In the genomic region with DNA sequence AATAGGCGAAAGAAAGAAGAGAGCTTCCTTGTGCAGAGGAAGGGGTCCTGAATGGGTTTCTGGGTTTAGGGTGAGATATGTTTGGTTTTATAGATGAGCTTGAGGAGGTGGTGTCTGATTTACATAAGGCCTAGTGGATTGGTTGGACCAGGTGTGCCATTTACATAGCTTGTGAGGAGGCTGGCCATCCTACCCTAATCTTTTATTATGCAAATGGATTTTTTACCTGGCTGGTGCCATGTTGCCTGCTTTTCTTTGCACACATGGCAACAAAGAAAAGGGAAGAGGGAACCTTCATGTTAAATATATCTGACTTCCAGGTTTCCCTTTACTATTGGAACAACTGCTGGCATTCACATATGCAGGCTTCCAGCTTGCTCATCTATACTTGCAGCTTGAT, we compare ENCODE assay signal across 25 cellular contexts.
DNase-seq lines count a peak whose midpoint lies in the region; FAIRE-seq and TF ChIP-seq lines count a peak whose summit lies in the region.
"Had no signal": no experiment of that assay in that cellular context is flagged by ENCODE, and none has a peak within 500 bp of the region (broad histone marks: within the 10 kb centered on the region; RNA-seq: fewer than 3 reads in every experiment).

No MANE protein-coding gene starts in this region.

- H3K79me2 ChIP-seq in H1 (ENCODE audit: control insufficient read depth in 1 of 2, insufficient read depth in 2 of 2, low read length in 2 of 2): no peaks in the 10 kb centered on the region

- H3K27ac ChIP-seq in H1 (ENCODE audit: low read depth, low read length): no peak overlapping the region
- H3K27ac ChIP-seq: 22Rv1, BLaER1, HL-60, Peyer's patch had no signal

- H4K8ac ChIP-seq in H1 (ENCODE audit: extremely low read depth, insufficient read depth, low read length): no peak overlapping the region

- no peak overlapping the region for H2BK20ac ChIP-seq in H1 (ENCODE audit: low read length)

- no peak overlapping the region for H3K4ac ChIP-seq in H1 (replicated peaks; ENCODE audit: insufficient read length, low read depth, low read length)

- H3K4me2 ChIP-seq in H1 (ENCODE audit: insufficient read depth in 1 of 2, low read depth in 2 of 2, low read length in 2 of 2): no peak overlapping the region
- H3K4me2 ChIP-seq: BLaER1 had no signal

- CTCF ChIA-PET in H1 (lab: Charles Lee; ENCODE audit: partially characterized antibody): interaction anchor here (0.6 to 1.9 kb wide), 4 partner anchors 18 to 294 kb away, joined by 3 to 7 read pairs (median 5); no protein-coding TSS in a partner anchor

- POLR2A ChIA-PET in H1 (lab: Charles Lee; ENCODE audit: partially characterized antibody): no interaction called here

- no peak overlapping the region for H4K91ac ChIP-seq in H1 (replicated peaks; ENCODE audit: insufficient read length, low read length)

- no peak overlapping the region for H3K4me3 ChIP-seq in H1 (ENCODE audit: extremely low read depth in 1 of 4, insufficient read depth in 2 of 4, low read depth in 3 of 4, low read length in 4 of 4)
- H3K4me3 ChIP-seq: BLaER1, GM12878, K562, MG63, Peyer's patch had no signal

- no peak overlapping the region for H2BK12ac ChIP-seq in H1 (ENCODE audit: low read depth, low read length)

- H2BK15ac ChIP-seq in H1 (ENCODE audit: low read length): no peak overlapping the region

- H2AK5ac ChIP-seq in H1 (ENCODE audit: low read depth, low read length): no peak overlapping the region

- no peak overlapping the region for H3K14ac ChIP-seq in H1 (ENCODE audit: insufficient read length)

- TF ChIP-seq CTCF in H1 (IDR thresholded peaks at IDR 0.05; ENCODE audit: control extremely low read depth in 1 of 3, insufficient read depth in 1 of 3, low read depth in 1 of 3, low read length in 3 of 3): no peak

- H3K36me3 ChIP-seq in H1 (ENCODE audit: control insufficient read depth in 2 of 4, insufficient read depth in 4 of 4, low read length in 3 of 4): no peaks in the 10 kb centered on the region
- H3K36me3 ChIP-seq: BLaER1, MG63, Peyer's patch had no signal

- TF ChIP-seq RAD21 in H1 (IDR thresholded peaks at IDR 0.05 in 1 of 2, conservative IDR thresholded peaks at IDR 0.05 in 1 of 2; ENCODE audit: low read depth in 2 of 2, low read length in 2 of 2): no peak

- peaks cover 0 to 4% (median 1%) of the 10 kb centered on the region in 4 experiments; a peak in 2 of 7 replicates for H3K4me1 ChIP-seq in H1 (replicated peaks in 1 of 4; ENCODE audit: control insufficient read depth in 3 of 4, insufficient read depth in 4 of 4, low read length in 3 of 4)
- H3K4me1 ChIP-seq: Peyer's patch had no signal

- no peak for TF ChIP-seq EP300 in H1 (IDR thresholded peaks at IDR 0.05; ENCODE audit: borderline replicate concordance in 1 of 2, low read depth in 2 of 2, low read length in 2 of 2)

- peaks cover 9% of the 10 kb centered on the region; the same call in 1 of the 2 replicates for H3K23me2 ChIP-seq in H1 (ENCODE audit: low read depth, low read length)

- no peak overlapping the region for H3K23ac ChIP-seq in H1 (ENCODE audit: insufficient read length)

- H3K18ac ChIP-seq in H1 (ENCODE audit: extremely low read depth, low read length): no peak overlapping the region

- H3K56ac ChIP-seq in H1 (replicated peaks; ENCODE audit: insufficient read length, low read depth, low read length): no peak overlapping the region

- no peaks in the 10 kb centered on the region for H3K27me3 ChIP-seq in H1 (replicated peaks in 1 of 4; ENCODE audit: control insufficient read depth in 3 of 4, extremely low read depth in 1 of 4, insufficient read depth in 3 of 4, low read length in 3 of 4)
- H3K27me3 ChIP-seq: BLaER1, MG63, Peyer's patch had no signal

- WGBS in H1 (ENCODE audit: extremely low coverage in 1 of 2, insufficient coverage in 1 of 2, insufficient read length in 1 of 2, insufficient replicate concordance in 2 of 2, low coverage in 1 of 2, low lambda C conversion rate in 2 of 2, missing lambda C conversion rate in 1 of 2), 2 experiments: 87% methylated on average over 1 of the region's 1 CpG; no CpG with 5 or more reads in 1 of the 2 experiments

- FAIRE-seq in H1 (lab: Jason Lieb, UNC): peak; percentile 60
- FAIRE-seq: GM12878, HepG2, K562 had no signal

- DNase-seq in DMS153 (lab: John Stamatoyannopoulos, UW) (peak; percentile 44), DMS153 treated with DMSO at 0.1 percent for 48 hours (lab: John Stamatoyannopoulos, UW; ENCODE audit: unreplicated experiment) (no peak), NCI-H1105 (lab: John Stamatoyannopoulos, UW) (peak; percentile 35), H1 (ENCODE audit: low read depth in 1 of 2, low spot score in 2 of 2) (peak in 1 of 2 experiments; percentile 37), islet precursor cell (peak; percentile 7), hypothalamus (lab: John Stamatoyannopoulos, UW) (no peak)
- no peak for DNase-seq in stimulated activated CD4-positive, alpha-beta T cell treated with anti-CD3 and anti-CD28 coated beads, Interleukin-2, amount 100 ng/mL, for 48 hours
- no peak for DNase-seq in activated CD4-positive, alpha-beta T cell treated with anti-CD3 and anti-CD28 coated beads for 4 hours
- DNase-seq: ACHN; CD4-positive, alpha-beta T cell; DND-41; MG63; NCI-H1436; NCI-H187 treated with DMSO at 0.1 percent for 48 hours; NCI-H2171 treated with DMSO at 0.1 percent for 48 hours; NCI-H446 treated with DMSO at 0.1 percent for 48 hours; NK-92 treated with Interleukin-12 subunit alpha and Interleukin-12 subunit beta, amount 100 ng/mL, for 24 hours; Peyer's patch; T-cell had no signal

- H3K9me3 ChIP-seq in H1 (ENCODE audit: insufficient read depth in 2 of 2, low read depth in 1 of 2, low read length in 1 of 2): no peaks in the 10 kb centered on the region
- H3K9me3 ChIP-seq: MG63, Peyer's patch had no signal

- H2BK120ac ChIP-seq in H1 (replicated peaks; ENCODE audit: low read depth, low read length): no peak overlapping the region

- peaks cover 0 to 10% of the 10 kb centered on the region in 2 experiments for H4K20me1 ChIP-seq in H1 (replicated peaks in 1 of 2; ENCODE audit: control insufficient read depth in 1 of 2, insufficient read depth in 2 of 2, low read length in 2 of 2)
- H4K20me1 ChIP-seq: BLaER1 had no signal

- peak overlapping the region; percentile 8; the same call in 1 of the 2 replicates for H2AFZ ChIP-seq in H1 (ENCODE audit: low read length)

- no peaks in the 10 kb centered on the region for H3K79me1 ChIP-seq in H1 (ENCODE audit: low read depth, low read length)

- no peak overlapping the region for H3K9ac ChIP-seq in H1 (replicated peaks in 1 of 4; ENCODE audit: extremely low read depth in 1 of 4, low read depth in 3 of 4, low read length in 3 of 4)
- H3K9ac ChIP-seq: BLaER1 had no signal

- no peak overlapping the region for H2BK5ac ChIP-seq in H1 (ENCODE audit: low read depth, low read length)

- H4K5ac ChIP-seq in H1 (ENCODE audit: insufficient read length, low read depth, low read length): no peak overlapping the region

- TF ChIP-seq POLR2A in H1 (IDR thresholded peaks at IDR 0.05; ENCODE audit: control extremely low read depth in 1 of 2, low read depth in 2 of 2, low read length in 2 of 2): no peak

TF ChIP-seq in H1, 55 proteins besides CTCF, POLR2A, EP300 and RAD21:
- no peak for TF ChIP-seq TCF12 (IDR thresholded peaks at IDR 0.05; ENCODE audit: low read depth, low read length)
- TF ChIP-seq CBX5 (IDR thresholded peaks at IDR 0.05; ENCODE audit: low read depth, low read length): no peak
- TF ChIP-seq ASH2L (IDR thresholded peaks at IDR 0.05; ENCODE audit: low read length): no peak
- TF ChIP-seq, protein P1, sequence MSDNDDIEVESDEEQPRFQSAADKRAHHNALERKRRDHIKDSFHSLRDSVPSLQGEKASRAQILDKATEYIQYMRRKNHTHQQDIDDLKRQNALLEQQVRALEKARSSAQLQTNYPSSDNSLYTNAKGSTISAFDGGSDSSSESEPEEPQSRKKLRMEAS (IDR thresholded peaks at IDR 0.05): 0 out of 2 replicates have a peak, but pooled peaks have one; percentile 29
- TF ChIP-seq TAF1 (IDR thresholded peaks at IDR 0.05; ENCODE audit: low read depth, low read length): no peak
- 0 out of 2 replicates have a peak, but pooled peaks have one; percentile 21 for TF ChIP-seq POU5F1 (IDR thresholded peaks at IDR 0.05; ENCODE audit: low read depth, low read length)
- TF ChIP-seq HDAC6 (IDR thresholded peaks at IDR 0.05; ENCODE audit: low read depth, low read length): no peak
- TF ChIP-seq CHD2 (IDR thresholded peaks at IDR 0.05; ENCODE audit: low read length): no peak
- peak; percentile 55; the same call in 1 of the 2 replicates for TF ChIP-seq YY1 (IDR thresholded peaks at IDR 0.05; ENCODE audit: low read depth, low read length)

Comparison
In these comparisons a context has a peak if more than half of its experiments do, and no peak if none do; other contexts are left out.
1. DNase-seq: peak in DMS153 (single experiment), NCI-H1105 (single experiment) and islet precursor cell (single experiment); none in DMS153 treated with DMSO at 0.1 percent for 48 hours (single experiment), stimulated activated CD4-positive, alpha-beta T cell treated with anti-CD3 and anti-CD28 coated beads, Interleukin-2, amount 100 ng/mL, for 48 hours (0 of 2), hypothalamus (0 of 51) and activated CD4-positive, alpha-beta T cell treated with anti-CD3 and anti-CD28 coated beads for 4 hours (0 of 2).